ENCODE assay signal across 21 cellular contexts in the genomic region with DNA sequence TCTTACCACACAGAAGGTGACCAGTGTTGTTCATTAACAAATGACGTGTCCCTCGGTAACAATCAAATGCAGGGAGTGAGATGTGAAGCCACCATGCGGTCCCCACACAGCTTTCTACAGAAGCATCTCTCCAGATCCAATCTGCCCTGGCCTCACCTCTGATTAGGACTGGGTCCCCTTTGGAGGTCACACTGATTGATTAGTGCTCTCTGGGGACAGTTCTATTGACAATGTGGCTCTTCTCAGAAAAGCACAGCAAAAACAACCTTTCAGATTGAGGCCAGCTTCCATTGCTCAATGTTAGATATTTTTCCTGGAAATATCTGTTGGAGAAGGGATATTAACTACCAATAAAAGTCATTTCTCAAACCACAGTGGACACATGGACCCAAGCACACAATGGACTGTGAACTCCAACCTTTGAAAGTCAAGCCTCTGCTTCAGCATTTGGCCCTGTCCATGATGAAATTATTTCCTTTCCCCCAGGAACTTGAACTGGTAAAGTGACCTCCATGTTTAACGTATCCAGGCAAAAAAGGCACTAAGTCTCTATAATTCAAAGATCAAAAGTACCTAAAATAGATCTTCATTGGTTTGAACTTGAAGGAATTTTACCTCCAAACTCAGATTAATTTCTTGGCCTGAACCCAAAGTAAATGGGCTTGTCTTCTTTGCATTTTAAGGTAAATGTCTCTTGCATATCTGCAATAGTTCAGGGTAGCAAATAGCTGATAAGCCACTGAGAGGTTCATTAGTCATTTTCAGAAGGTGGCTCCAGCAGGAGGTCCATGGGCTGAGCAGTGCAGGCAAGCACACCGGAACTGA.
A peak's percentile ranks its signal among the peaks of the same experiment; 100 is the strongest.
DNase-seq lines count a peak whose midpoint lies in the region; ATAC-seq, FAIRE-seq and TF ChIP-seq lines count a peak whose summit lies in the region.
"Had no signal": no experiment of that assay in that cellular context is flagged by ENCODE, and none has a peak within 500 bp of the region (broad histone marks: within the 10 kb centered on the region; RNA-seq: fewer than 3 reads in every experiment).

No MANE protein-coding gene starts in this region.

- H3K4me3 ChIP-seq in A549 (no peak overlapping the region), K562 (no peak overlapping the region), left ventricle myocardium inferior (no peak overlapping the region)
- H3K4me3 ChIP-seq: BLaER1 treated with 17β-estradiol and CSF1 and Interleukin-3, amounts not matched to agents 10 nM and 100 nM; Peyer's patch; SK-N-MC had no signal

- H2AFZ ChIP-seq in K562 (ENCODE audit: low read depth, low read length), result no peak overlapping the region

- POLR2A ChIA-PET in A549 (lab: Yijun Ruan, JAX) (no interaction called here), K562 (lab: Yijun Ruan, JAX) (no interaction called here)

- no peaks in the 10 kb centered on the region for H3K9me3 Mint-ChIP-seq in mesothelial cell of epicardium
- H3K9me3 Mint-ChIP-seq: CD4-positive, alpha-beta T cell; T-helper 1 cell treated with Interleukin-12 subunit alpha and Interleukin-12 subunit beta and Interleukin-4 antibody, amounts not matched to agents 30 μg/mL and 1 μg/mL, for 36 hours had no signal

- H3K36me3 ChIP-seq in K562 (ENCODE audit: control insufficient read depth, insufficient read depth, low read length), result no peaks in the 10 kb centered on the region
- H3K36me3 ChIP-seq in left ventricle myocardium inferior, result no peaks in the 10 kb centered on the region
- H3K36me3 ChIP-seq: BLaER1 treated with 17β-estradiol and CSF1 and Interleukin-3, amounts not matched to agents 10 nM and 100 nM; Peyer's patch had no signal

- H3K79me2 ChIP-seq in K562 (ENCODE audit: control insufficient read depth, insufficient read depth, low read length), result no peaks in the 10 kb centered on the region

- FAIRE-seq in A549 (lab: Jason Lieb, UNC) (peak; percentile 67), K562 (lab: Jason Lieb, UNC) (no peak)
- FAIRE-seq: G401.6 had no signal

- ATAC-seq in A549, result no peak
- ATAC-seq in K562, result peak; percentile 72
- ATAC-seq in HG03442 (IDR thresholded peaks at IDR 0.05; ENCODE audit: unreplicated experiment), result no peak

- intact Hi-C loops in K562 (cut with micrococcal nuclease), result no loop called here
- intact Hi-C loops in left ventricle myocardium inferior (cut with micrococcal nuclease), result no loop called here

- 76% methylated on average over 5 of the region's 5 CpGs for WGBS in A549 (ENCODE audit: missing lambda C conversion rate)
- WGBS in K562 (ENCODE audit: insufficient coverage, low coverage, missing lambda C conversion rate), result 24% methylated on average over 5 of the region's 5 CpGs

- DNase-seq in A549 (ENCODE audit: low read depth in 1 of 2, low spot score in 1 of 2) (no peak), NCI-H226 (peak; percentile 3), K562 (ENCODE audit: extremely low read depth in 1 of 4, low spot score in 3 of 4) (peak in 2 of 4 experiments; percentile 11 to 14), mesothelial cell of epicardium (ENCODE audit: low spot score in 2 of 2, unreplicated experiment in 2 of 2) (no peak), left ventricle myocardium inferior (no peak), AML-193 (lab: John Stamatoyannopoulos, UW) (no peak), T-helper 1 cell (no peak)
- DNase-seq: CD4-positive, alpha-beta T cell; GOT3; HCEC 1CT; Karpas-422; NCI-H187 treated with DMSO at 0.1 percent for 48 hours; NCI-H2107; Peyer's patch; SIG-M5 had no signal

- no peaks in the 10 kb centered on the region for H3K9me1 ChIP-seq in K562 (ENCODE audit: control insufficient read depth, insufficient read depth, low read length)

- CTCF ChIA-PET in A549 (lab: Yijun Ruan, JAX) (interaction anchor here (1.0 to 4.8 kb wide), 11 partner anchors 12 to 219 kb away, joined by 3 to 36 read pairs (median 5); no protein-coding TSS in a partner anchor), K562 (lab: Yijun Ruan, JAX; ENCODE audit: low intra/inter-chr PET ratio) (no interaction called here)

- TF ChIP-seq POLR2A in A549 (IDR thresholded peaks at IDR 0.05; ENCODE audit: low read length) (no peak), K562 (conservative IDR thresholded peaks at IDR 0.05) (no peak)

- H3K27ac ChIP-seq in A549 (peak overlapping the region; percentile 78 to 86; a peak in 5 of 6 replicates), K562 (ENCODE audit: extremely low read depth, low read depth, low read length) (no peak overlapping the region), left ventricle myocardium inferior (replicated peaks) (no peak overlapping the region)
- H3K27ac ChIP-seq: BLaER1 treated with 17β-estradiol and CSF1 and Interleukin-3, amounts not matched to agents 10 nM and 100 nM; Peyer's patch; SK-N-MC had no signal

- BruUV-seq in K562 (replicated peaks; lab: Mats Ljungman, UMichigan), result no TSS peak

- peak overlapping the region; percentile 27 for H3K27ac Mint-ChIP-seq in mesothelial cell of epicardium
- H3K27ac Mint-ChIP-seq: CD4-positive, alpha-beta T cell; IgD-negative memory B cell; T-helper 1 cell treated with Interleukin-12 subunit alpha and Interleukin-12 subunit beta and Interleukin-4 antibody, amounts not matched to agents 30 μg/mL and 1 μg/mL, for 36 hours had no signal

- no peak overlapping the region for H3K4me3 Mint-ChIP-seq in mesothelial cell of epicardium
- H3K4me3 Mint-ChIP-seq: CD4-positive, alpha-beta T cell; IgD-negative memory B cell; T-helper 1 cell treated with Interleukin-12 subunit alpha and Interleukin-12 subunit beta and Interleukin-4 antibody, amounts not matched to agents 30 μg/mL and 1 μg/mL, for 36 hours had no signal

- TF ChIP-seq RAD21 in A549 (conservative IDR thresholded peaks at IDR 0.05 in 1 of 2, IDR thresholded peaks at IDR 0.05 in 1 of 2), result no peak
- no peak for TF ChIP-seq RAD21 in K562 (CRISPR knock-in tag; conservative IDR thresholded peaks at IDR 0.05 in 1 of 2, IDR thresholded peaks at IDR 0.05 in 1 of 2)

- TF ChIP-seq CTCF in A549 (IDR thresholded peaks at IDR 0.05) (no peak), K562 (IDR thresholded peaks at IDR 0.05 in 2 of 3, conservative IDR thresholded peaks at IDR 0.05 in 1 of 3; ENCODE audit: insufficient read depth in 2 of 3, low read depth in 1 of 3, low read length in 3 of 3) (no peak), mesothelial cell of epicardium (IDR thresholded peaks at IDR 0.05; ENCODE audit: unreplicated experiment) (no peak), left ventricle myocardium inferior (IDR thresholded peaks at IDR 0.05; ENCODE audit: borderline replicate concordance) (no peak)

- H3K27me3 Mint-ChIP-seq in mesothelial cell of epicardium (ENCODE audit: low read depth), result peaks cover 17% of the 10 kb centered on the region
- H3K27me3 Mint-ChIP-seq: CD4-positive, alpha-beta T cell; IgD-negative memory B cell had no signal

- no peaks in the 10 kb centered on the region for H3K36me3 Mint-ChIP-seq in mesothelial cell of epicardium
- H3K36me3 Mint-ChIP-seq: IgD-negative memory B cell had no signal

- H3K4me2 ChIP-seq in A549 (peak overlapping the region; percentile 10; the same call in 1 of the 3 replicates), K562 (ENCODE audit: insufficient read depth, low read length) (no peak overlapping the region)

- H3K4me1 ChIP-seq in A549 (peaks cover 70% of the 10 kb centered on the region), K562 (replicated peaks in 1 of 2; ENCODE audit: control insufficient read depth in 2 of 2, insufficient read depth in 2 of 2, low read length in 2 of 2) (peaks cover 0 to 10% of the 10 kb centered on the region in 2 experiments; a peak in 4 of 5 replicates), left ventricle myocardium inferior (no peaks in the 10 kb centered on the region)
- H3K4me1 ChIP-seq: Peyer's patch had no signal

- H3K9me3 ChIP-seq in A549 (peaks cover 3% of the 10 kb centered on the region; the same call in 1 of the 3 replicates), K562 (replicated peaks; ENCODE audit: control insufficient read depth, insufficient read depth, low read depth, low read length) (no peaks in the 10 kb centered on the region), left ventricle myocardium inferior (replicated peaks) (no peaks in the 10 kb centered on the region)
- H3K9me3 ChIP-seq: BLaER1 treated with 17β-estradiol and CSF1 and Interleukin-3, amounts not matched to agents 10 nM and 100 nM; Peyer's patch had no signal

- TF ChIP-seq EP300 in A549 (IDR thresholded peaks at IDR 0.05), result no peak
- TF ChIP-seq EP300 in K562 (IDR thresholded peaks at IDR 0.05; ENCODE audit: low read length), result no peak

- no peaks in the 10 kb centered on the region for H3K27me3 ChIP-seq in K562 (ENCODE audit: control insufficient read depth in 2 of 2, insufficient read depth in 2 of 2, low read length in 2 of 2)
- H3K27me3 ChIP-seq in left ventricle myocardium inferior (ENCODE audit: low read depth), result peaks cover 66% of the 10 kb centered on the region
- H3K27me3 ChIP-seq: BLaER1 treated with 17β-estradiol and CSF1 and Interleukin-3, amounts not matched to agents 10 nM and 100 nM; Peyer's patch had no signal

- H4K20me1 ChIP-seq in K562 (replicated peaks; ENCODE audit: control insufficient read depth, insufficient read depth, low read length), result no peaks in the 10 kb centered on the region
- H4K20me1 ChIP-seq: BLaER1 treated with 17β-estradiol and CSF1 and Interleukin-3, amounts not matched to agents 10 nM and 100 nM had no signal

- H3K4me1 Mint-ChIP-seq in mesothelial cell of epicardium, result peaks cover 55% of the 10 kb centered on the region
- H3K4me1 Mint-ChIP-seq: IgD-negative memory B cell had no signal

- H3K9ac ChIP-seq in K562 (ENCODE audit: insufficient read depth in 1 of 2, low read depth in 2 of 2, low read length in 2 of 2), result no peak overlapping the region
- H3K9ac ChIP-seq: BLaER1 treated with 17β-estradiol and CSF1 and Interleukin-3, amounts not matched to agents 10 nM and 100 nM had no signal

- in situ Hi-C loops in K562 (cut with MboI), result no loop called here

TF ChIP-seq in A549, 52 proteins besides CTCF, POLR2A, EP300 and RAD21 (continues in another document):
- no peak for TF ChIP-seq EHMT2 (IDR thresholded peaks at IDR 0.05; ENCODE audit: low read depth)
- no peak for TF ChIP-seq MAFK (IDR thresholded peaks at IDR 0.05; ENCODE audit: partially characterized antibody)

TF ChIP-seq in K562, 482 proteins besides CTCF, POLR2A, EP300 and RAD21 (continues in another document):
- TF ChIP-seq ZNF232 (CRISPR knock-in tag; IDR thresholded peaks at IDR 0.05) (no peak), DPF2 (IDR thresholded peaks at IDR 0.05) (0 out of 2 replicates have a peak, but pooled peaks have one; percentile 42), JUN (IDR thresholded peaks at IDR 0.05; ENCODE audit: borderline replicate concordance, low read depth, low read length) (no peak), JUN (CRISPR knock-in tag; IDR thresholded peaks at IDR 0.05; ENCODE audit: borderline replicate concordance) (no peak), SMARCA4 (IDR thresholded peaks at IDR 0.05) (0 out of 2 replicates have a peak, but pooled peaks have one; percentile 49), NFIC (IDR thresholded peaks at IDR 0.05) (peak; percentile 39), FOXJ2 (tag; IDR thresholded peaks at IDR 0.05) (no peak)
- TF ChIP-seq, protein P1, sequence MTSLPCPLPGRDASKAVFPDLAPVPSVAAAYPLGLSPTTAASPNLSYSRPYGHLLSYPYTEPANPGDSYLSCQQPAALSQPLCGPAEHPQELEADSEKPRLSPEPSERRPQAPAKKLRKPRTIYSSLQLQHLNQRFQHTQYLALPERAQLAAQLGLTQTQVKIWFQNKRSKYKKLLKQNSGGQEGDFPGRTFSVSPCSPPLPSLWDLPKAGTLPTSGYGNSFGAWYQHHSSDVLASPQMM (CRISPR knock-in tag; IDR thresholded peaks at IDR 0.05), result no peak

Comparison
In these comparisons a context has a peak if more than half of its experiments do, and no peak if none do; other contexts are left out.
1. H3K27ac ChIP-seq: peak in A549 (2 of 2); none in K562 (single experiment) and left ventricle myocardium inferior (single experiment).